In genomic region chr21:41367598-41368360, GRCh38 we compare ENCODE assay signal across 10 cellular contexts.
DNase-seq lines count a peak whose midpoint lies in the region; ATAC-seq and TF ChIP-seq lines count a peak whose summit lies in the region.
"Had no signal": no experiment of that assay in that cellular context is flagged by ENCODE, and none has a peak within 500 bp of the region (broad histone marks: within the 10 kb centered on the region; RNA-seq: fewer than 3 reads in every experiment).

No MANE protein-coding gene starts in this region.

- peak overlapping the region; percentile 93 for H3K27ac Mint-ChIP-seq in effector memory CD8-positive, alpha-beta T cell

- no peaks in the 10 kb centered on the region for H3K27me3 Mint-ChIP-seq in effector memory CD8-positive, alpha-beta T cell

- no peak for TF ChIP-seq CTCF in coronary artery (IDR thresholded peaks at IDR 0.05)

- peaks cover 61 to 62% of the 10 kb centered on the region in 2 donors for H3K4me1 Mint-ChIP-seq in effector memory CD8-positive, alpha-beta T cell (ENCODE audit: low read depth in 2 of 2)

- peaks cover 31% of the 10 kb centered on the region for H3K36me3 Mint-ChIP-seq in effector memory CD8-positive, alpha-beta T cell (ENCODE audit: insufficient read depth)

- no peak overlapping the region for H3K27ac ChIP-seq in coronary artery
- H3K27ac ChIP-seq: colonic mucosa had no signal

- H3K4me3 ChIP-seq in GM08714 (ENCODE audit: low read length), result peak overlapping the region; percentile 30; the same call in 1 of the 2 replicates
- no peak overlapping the region for H3K4me3 ChIP-seq in coronary artery
- H3K4me3 ChIP-seq: colonic mucosa had no signal

- peak; percentile 55 for ATAC-seq in HG03097 (IDR thresholded peaks at IDR 0.05; ENCODE audit: low FRiP score, unreplicated experiment)
- no peak for ATAC-seq in effector memory CD8-positive, alpha-beta T cell (replicated peaks)

- peak overlapping the region in 1 of 2 donors; percentile 2 for H3K4me3 Mint-ChIP-seq in effector memory CD8-positive, alpha-beta T cell

- no peaks in the 10 kb centered on the region for H3K9me3 Mint-ChIP-seq in effector memory CD8-positive, alpha-beta T cell

- DNase-seq in GM19240 (ENCODE audit: insufficient read length, low spot score) (peak; percentile 79), SW 1271 (lab: John Stamatoyannopoulos, UW) (no peak), coronary artery (ENCODE audit: low spot score) (no peak), LoVo (ENCODE audit: low spot score) (no peak), putamen (ENCODE audit: low spot score) (no peak)
- DNase-seq in effector memory CD8-positive, alpha-beta T cell, result no peak
- DNase-seq: colonic mucosa, H7 had no signal
